Comparison of ENCODE assay signal across 1 cellular context in the genomic region with DNA sequence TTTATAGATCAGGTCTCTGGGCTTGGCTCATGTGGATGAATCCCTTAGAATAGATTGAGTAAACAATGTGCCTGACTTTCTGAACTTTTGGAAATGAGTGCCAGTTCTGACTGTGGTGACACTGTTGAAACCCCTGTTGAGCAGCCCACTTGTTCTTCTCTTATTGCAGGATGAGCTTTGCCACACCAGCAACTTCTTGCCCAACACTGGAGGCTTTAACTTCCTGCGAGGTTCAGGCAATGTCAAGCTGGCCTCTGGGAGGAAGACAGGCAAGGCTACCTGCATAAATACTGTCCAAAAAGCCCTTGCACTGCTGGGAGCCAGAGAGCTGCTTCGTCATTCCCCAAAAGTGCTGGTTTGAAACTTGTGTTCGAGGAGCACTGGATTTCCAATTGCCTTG.
TF ChIP-seq lines count a peak whose summit lies in the region.

No MANE protein-coding gene starts in this region.

TF ChIP-seq in K562, 482 proteins besides CTCF, POLR2A, EP300 and RAD21:
- TF ChIP-seq MAFG (tag; conservative IDR thresholded peaks at IDR 0.05) = no peak
- no peak for TF ChIP-seq POLR2AphosphoS5 (IDR thresholded peaks at IDR 0.05; ENCODE audit: control insufficient read depth, insufficient read depth, low read depth, low read length)
- TF ChIP-seq CREM (IDR thresholded peaks at IDR 0.05; ENCODE audit: low read depth) = no peak
